Comparison of ENCODE assay signal across 28 cellular contexts in genomic region chr17:67414130-67414529, GRCh38.
"Had no signal": no experiment of that assay in that cellular context is flagged by ENCODE, and none has a peak within 500 bp of the region (broad histone marks: within the 10 kb centered on the region; RNA-seq: fewer than 3 reads in every experiment).

No MANE protein-coding gene starts in this region.

- H3K27me3 Mint-ChIP-seq: activated CD4-positive, alpha-beta memory T cell treated with anti-CD3 and anti-CD28 coated beads for 36 hours; activated CD4-positive, alpha-beta T cell treated with anti-CD3 and anti-CD28 coated beads, Interleukin-2, amount 10 ng/mL, durations not matched to agents 7 days and 5 days; activated naive CD8-positive, alpha-beta T cell treated with anti-CD3 and anti-CD28 coated beads, Interleukin-2, amount 50 U/mL, for 24 hours; activated T-helper 17 cell treated with anti-CD3 and anti-CD28 coated beads, Interleukin-2, amount 50 U/mL, for 72 hours had no signal

- H3K27ac Mint-ChIP-seq: activated CD4-positive, alpha-beta memory T cell treated with anti-CD3 and anti-CD28 coated beads for 36 hours; activated CD4-positive, alpha-beta T cell treated with anti-CD3 and anti-CD28 coated beads, Interleukin-2, amount 10 ng/mL, durations not matched to agents 7 days and 5 days; activated naive CD8-positive, alpha-beta T cell treated with anti-CD3 and anti-CD28 coated beads, Interleukin-2, amount 50 U/mL, for 24 hours; activated T-helper 17 cell treated with anti-CD3 and anti-CD28 coated beads, Interleukin-2, amount 50 U/mL, for 72 hours had no signal

- DNase-seq: activated CD4-positive, alpha-beta memory T cell treated with anti-CD3 and anti-CD28 coated beads for 36 hours; activated CD4-positive, alpha-beta T cell treated with anti-CD3 and anti-CD28 coated beads, Interleukin-2, amount 10 ng/mL, durations not matched to agents 7 days and 5 days; activated CD4-positive, CD25-positive, alpha-beta regulatory T cell; activated gamma-delta T cell; activated naive CD8-positive, alpha-beta T cell treated with anti-CD3 and anti-CD28 coated beads, Interleukin-2, amount 50 U/mL, for 24 hours; activated T-cell treated with anti-CD3 and anti-CD28 coated beads, Interleukin-2, amount 50 U/mL, for 48 hours; amniotic stem cell; body of pancreas; central memory CD4-positive, alpha-beta T cell; Kasumi-1; NCI-H1048; NCI-H1417; NCI-H1694; NCI-H2029 treated with DMSO at 0.1 percent for 48 hours; NCI-H345; NCI-H510A; NCI-H526 treated with DMSO at 0.1 percent for 48 hours; NCI-H82; OCI-M1; Right ventricle myocardium superior; RPMI8226; SJCRH30; T-helper 2 cell; T1000 had no signal

- H3K4me3 Mint-ChIP-seq: activated CD4-positive, alpha-beta memory T cell treated with anti-CD3 and anti-CD28 coated beads for 36 hours; activated CD4-positive, alpha-beta T cell treated with anti-CD3 and anti-CD28 coated beads, Interleukin-2, amount 10 ng/mL, durations not matched to agents 7 days and 5 days; activated naive CD8-positive, alpha-beta T cell treated with anti-CD3 and anti-CD28 coated beads, Interleukin-2, amount 50 U/mL, for 24 hours; activated T-helper 17 cell treated with anti-CD3 and anti-CD28 coated beads, Interleukin-2, amount 50 U/mL, for 72 hours had no signal

- H3K9me3 Mint-ChIP-seq: activated CD4-positive, alpha-beta T cell treated with anti-CD3 and anti-CD28 coated beads, Interleukin-2, amount 10 ng/mL, durations not matched to agents 7 days and 5 days; activated naive CD4-positive, alpha-beta T cell treated with anti-CD3 and anti-CD28 coated beads, Interleukin-2, amount 50 U/mL, for 72 hours; activated naive CD8-positive, alpha-beta T cell treated with anti-CD3 and anti-CD28 coated beads, Interleukin-2, amount 50 U/mL, for 24 hours; activated T-helper 17 cell treated with anti-CD3 and anti-CD28 coated beads, Interleukin-2, amount 50 U/mL, for 72 hours had no signal

- H3K4me3 ChIP-seq: ascending aorta, body of pancreas, SJCRH30 had no signal

- H3K9me3 ChIP-seq: body of pancreas, SJCRH30 had no signal

- ATAC-seq: activated naive CD4-positive, alpha-beta T cell treated with anti-CD3 and anti-CD28 coated beads, Interleukin-2, amount 50 U/mL, for 72 hours; activated naive CD8-positive, alpha-beta T cell treated with anti-CD3 and anti-CD28 coated beads, Interleukin-2, amount 50 U/mL, for 24 hours; activated T-helper 17 cell treated with anti-CD3 and anti-CD28 coated beads, Interleukin-2, amount 50 U/mL, for 72 hours; body of pancreas; Panc1 had no signal

- H3K27ac ChIP-seq: ascending aorta, body of pancreas, SJCRH30 had no signal
